In genomic region chr3:72448375-72448823, GRCh38 we compare ENCODE assay signal across 1 cellular context.
A peak's percentile ranks its signal among the peaks of the same experiment; 100 is the strongest.
TF ChIP-seq lines count a peak whose summit lies in the region.

No MANE protein-coding gene starts in this region.

TF ChIP-seq in HepG2, 621 proteins besides CTCF, POLR2A, EP300 and RAD21 (continued from another document and continues in another):
- peak; percentile 55 for TF ChIP-seq ZNF687 (CRISPR knock-in tag; IDR thresholded peaks at IDR 0.05)
- 0 out of 2 replicates have a peak, but pooled peaks have one; percentile 1 for TF ChIP-seq NR2F2 (IDR thresholded peaks at IDR 0.05; ENCODE audit: borderline replicate concordance, low read depth)
- TF ChIP-seq THYN1 (CRISPR knock-in tag; IDR thresholded peaks at IDR 0.05; ENCODE audit: borderline replicate concordance, low read depth) = no peak
- TF ChIP-seq NFATC3 (CRISPR knock-in tag; IDR thresholded peaks at IDR 0.05) = no peak
- TF ChIP-seq PREB (CRISPR knock-in tag; IDR thresholded peaks at IDR 0.05) = no peak
- no peak for TF ChIP-seq SIX4 (CRISPR knock-in tag; IDR thresholded peaks at IDR 0.05)
- TF ChIP-seq HBP1 (CRISPR knock-in tag; IDR thresholded peaks at IDR 0.05; ENCODE audit: low read depth) = no peak
- TF ChIP-seq MNT (IDR thresholded peaks at IDR 0.05) = no peak
- TF ChIP-seq ISX (CRISPR knock-in tag; conservative IDR thresholded peaks at IDR 0.05) = no peak
- TF ChIP-seq MTA1 (CRISPR knock-in tag; IDR thresholded peaks at IDR 0.05; ENCODE audit: borderline replicate concordance) = no peak
- no peak for TF ChIP-seq HNF1A (IDR thresholded peaks at IDR 0.05; ENCODE audit: low read depth)
- TF ChIP-seq HNF1A (CRISPR knock-in tag; IDR thresholded peaks at IDR 0.05; ENCODE audit: borderline replicate concordance) = no peak
- no peak for TF ChIP-seq AGO2 (optimal IDR thresholded peaks at IDR 0.05; ENCODE audit: low read depth, low read length)
- no peak for TF ChIP-seq KDM5B (CRISPR knock-in tag; IDR thresholded peaks at IDR 0.05; ENCODE audit: borderline replicate concordance)
- no peak for TF ChIP-seq ATF3 (CRISPR knock-in tag; IDR thresholded peaks at IDR 0.05)
- no peak for TF ChIP-seq ZNF552 (CRISPR knock-in tag; IDR thresholded peaks at IDR 0.05; ENCODE audit: borderline replicate concordance)
- TF ChIP-seq ZNF34 (CRISPR knock-in tag; IDR thresholded peaks at IDR 0.05; ENCODE audit: borderline replicate concordance) = no peak
- no peak for TF ChIP-seq KLF9 (CRISPR knock-in tag; IDR thresholded peaks at IDR 0.05; ENCODE audit: low read depth)
- no peak for TF ChIP-seq ARHGAP35 (CRISPR knock-in tag; IDR thresholded peaks at IDR 0.05; ENCODE audit: borderline replicate concordance)
- no peak for TF ChIP-seq NFIC (IDR thresholded peaks at IDR 0.05; ENCODE audit: low read length)
- no peak for TF ChIP-seq MYPOP (CRISPR knock-in tag; IDR thresholded peaks at IDR 0.05)
- no peak for TF ChIP-seq ETV5 (CRISPR knock-in tag; IDR thresholded peaks at IDR 0.05; ENCODE audit: borderline replicate concordance)
- 0 out of 2 replicates have a peak, but pooled peaks have one; percentile 8 for TF ChIP-seq ZFY (CRISPR knock-in tag; IDR thresholded peaks at IDR 0.05)
- TF ChIP-seq ZMYM3 (CRISPR knock-in tag; IDR thresholded peaks at IDR 0.05) = no peak
- no peak for TF ChIP-seq CREM (IDR thresholded peaks at IDR 0.05)
- no peak for TF ChIP-seq CREM (CRISPR knock-in tag; IDR thresholded peaks at IDR 0.05)
- no peak for TF ChIP-seq TCF12 (IDR thresholded peaks at IDR 0.05)
- no peak for TF ChIP-seq TCF12 (CRISPR knock-in tag; IDR thresholded peaks at IDR 0.05)
- TF ChIP-seq ZNF501 (CRISPR knock-in tag; IDR thresholded peaks at IDR 0.05) = no peak
- TF ChIP-seq HES4 (CRISPR knock-in tag; IDR thresholded peaks at IDR 0.05; ENCODE audit: borderline replicate concordance) = no peak
- no peak for TF ChIP-seq ZNF235 (CRISPR knock-in tag; IDR thresholded peaks at IDR 0.05; ENCODE audit: borderline replicate concordance)
- TF ChIP-seq XBP1 (CRISPR knock-in tag; IDR thresholded peaks at IDR 0.05) = no peak
- no peak for TF ChIP-seq NR2F6 (IDR thresholded peaks at IDR 0.05)
- peak; percentile 8; the same call in 1 of the 2 replicates for TF ChIP-seq NR2F6 (CRISPR knock-in tag; IDR thresholded peaks at IDR 0.05)
- TF ChIP-seq HCFC1 (IDR thresholded peaks at IDR 0.05; ENCODE audit: low read depth, low read length) = no peak
- TF ChIP-seq KDM3A (CRISPR knock-in tag; IDR thresholded peaks at IDR 0.05; ENCODE audit: low read depth) = no peak
- no peak for TF ChIP-seq SP5 (CRISPR knock-in tag; IDR thresholded peaks at IDR 0.05; ENCODE audit: borderline replicate concordance, low read depth)
- peak; percentile 71; the same call in 1 of the 2 replicates for TF ChIP-seq HNRNPL (IDR thresholded peaks at IDR 0.05; ENCODE audit: low read depth, low read length)
- 0 out of 2 replicates have a peak, but pooled peaks have one; percentile 16 for TF ChIP-seq FOXO1 (CRISPR knock-in tag; IDR thresholded peaks at IDR 0.05)
- no peak for TF ChIP-seq ZC3H13 (CRISPR knock-in tag; IDR thresholded peaks at IDR 0.05)
- no peak for TF ChIP-seq WIZ (CRISPR knock-in tag; IDR thresholded peaks at IDR 0.05)
- TF ChIP-seq ZNF430 (CRISPR knock-in tag; IDR thresholded peaks at IDR 0.05) = no peak
- peak; percentile 29; the same call in 1 of the 2 replicates for TF ChIP-seq PHF21A (CRISPR knock-in tag; IDR thresholded peaks at IDR 0.05)
- TF ChIP-seq CHD4 (IDR thresholded peaks at IDR 0.05; ENCODE audit: borderline replicate concordance, low read length) = no peak
- no peak for TF ChIP-seq ZNF3 (CRISPR knock-in tag; IDR thresholded peaks at IDR 0.05)
- no peak for TF ChIP-seq MBD4 (IDR thresholded peaks at IDR 0.05; ENCODE audit: borderline replicate concordance, low read length)
- TF ChIP-seq SKI (IDR thresholded peaks at IDR 0.05; ENCODE audit: partially characterized antibody) = no peak
- 0 out of 2 replicates have a peak, but pooled peaks have one; percentile 17 for TF ChIP-seq ZNF564 (CRISPR knock-in tag; IDR thresholded peaks at IDR 0.05)
- no peak for TF ChIP-seq STAT6 (CRISPR knock-in tag; IDR thresholded peaks at IDR 0.05; ENCODE audit: borderline replicate concordance)
- no peak for TF ChIP-seq THRA (CRISPR knock-in tag; IDR thresholded peaks at IDR 0.05; ENCODE audit: borderline replicate concordance)
- TF ChIP-seq SP140L (CRISPR knock-in tag; IDR thresholded peaks at IDR 0.05; ENCODE audit: borderline replicate concordance) = no peak
- TF ChIP-seq PRMT3 (CRISPR knock-in tag; IDR thresholded peaks at IDR 0.05; ENCODE audit: borderline replicate concordance, low read depth) = no peak
- no peak for TF ChIP-seq RFX3 (CRISPR knock-in tag; IDR thresholded peaks at IDR 0.05)
- no peak for TF ChIP-seq ZNF556 (CRISPR knock-in tag; IDR thresholded peaks at IDR 0.05; ENCODE audit: borderline replicate concordance)
